8 cellular contexts compared by ENCODE assay signal in genomic region chr9:131739192-131739961, GRCh38. TPM values are rescaled to one million over a fixed set of nuclear protein-coding genes. Genes with fewer than 3 reads are reported as not detected.
DNase-seq lines count a peak whose midpoint lies in the region; ATAC-seq and TF ChIP-seq lines count a peak whose summit lies in the region.

No MANE protein-coding gene starts in this region.

- peak overlapping the region; percentile 68 for H3K9ac ChIP-seq in PC-3 (ENCODE audit: low read length)
- peak overlapping the region; percentile 93 for H3K9ac ChIP-seq in adipocyte (ENCODE audit: low read length)

- H3K27ac ChIP-seq in HEK293 (ENCODE audit: extremely low read depth, low read depth, low read length): peak overlapping the region; percentile 85
- H3K27ac ChIP-seq in PC-3 (ENCODE audit: low read length): peak overlapping the region; percentile 20; the same call in 1 of the 2 replicates
- peak overlapping the region; percentile 60 to 73 for H3K27ac ChIP-seq in right atrium auricular region

- peaks cover 45% of the 10 kb centered on the region for H3K79me2 ChIP-seq in PC-3 (ENCODE audit: low read length)

- peak overlapping the region; percentile 35; the same call in 1 of the 2 replicates for H2AFZ ChIP-seq in PC-3 (ENCODE audit: low read length)

- CTCF ChIA-PET in HEK293 (lab: Yijun Ruan, JAX): interaction anchor here (0.5 to 9.6 kb wide), 42 partner anchors 10 to 673 kb away, joined by 3 to 193 read pairs (median 4); no protein-coding TSS in a partner anchor
- CTCF ChIA-PET in PC-3 (lab: Charles Lee): interaction anchor here (0.7 kb wide), 1 partner anchor 61 kb away, joined by 3 read pairs; no protein-coding TSS in a partner anchor

- H3K4me3 ChIP-seq in GM08714 (ENCODE audit: low read length) (peak overlapping the region; percentile 78), HEK293 (ENCODE audit: low read depth, low read length) (peak overlapping the region; percentile 51), PC-3 (ENCODE audit: low read length) (peak overlapping the region; percentile 87), adipocyte (ENCODE audit: low read length) (peak overlapping the region; percentile 97), right atrium auricular region (peak overlapping the region; percentile 55 to 58), retinal pigment epithelial cell (ENCODE audit: low read length) (peak overlapping the region; percentile 74)

- peak overlapping the region; percentile 97 for H3K4me2 ChIP-seq in PC-3 (ENCODE audit: low read length)

- H3K9me3 ChIP-seq in HEK293 (ENCODE audit: control insufficient read depth, insufficient read depth, low read depth, low read length) (no peaks in the 10 kb centered on the region), PC-3 (ENCODE audit: low read length) (no peaks in the 10 kb centered on the region), adipocyte (ENCODE audit: control insufficient read depth, low read length) (no peaks in the 10 kb centered on the region), right atrium auricular region (no peaks in the 10 kb centered on the region)

- H3F3A ChIP-seq in PC-3 (ENCODE audit: low read length, unreplicated experiment): peaks cover 7% of the 10 kb centered on the region

- H3K27me3 ChIP-seq in PC-3 (ENCODE audit: low read length) (no peaks in the 10 kb centered on the region), adipocyte (replicated peaks; ENCODE audit: control insufficient read depth, insufficient read depth, low read length) (no peaks in the 10 kb centered on the region), right atrium auricular region (no peaks in the 10 kb centered on the region)

- DNase-seq in PC-3 (peak; percentile 29), adipocyte (ENCODE audit: low read depth) (peak; percentile 72), right atrium auricular region (ENCODE audit: low spot score) (no peak), retinal pigment epithelial cell (ENCODE audit: low read depth) (no peak), NCI-H187 treated with DMSO at 0.1 percent for 48 hours (lab: John Stamatoyannopoulos, UW) (no peak), putamen (ENCODE audit: low spot score) (no peak)

- H3K36me3 ChIP-seq in HEK293 (ENCODE audit: control insufficient read depth in 2 of 2, insufficient read depth in 1 of 2, low read length in 2 of 2) (no peaks in the 10 kb centered on the region), PC-3 (ENCODE audit: low read depth, low read length) (no peaks in the 10 kb centered on the region), adipocyte (ENCODE audit: control insufficient read depth, insufficient read depth, low read length, severe bottlenecking) (no peaks in the 10 kb centered on the region), right atrium auricular region (no peaks in the 10 kb centered on the region)

- no peak for TF ChIP-seq CTCF in HEK293 (tag by site-specific recombination; IDR thresholded peaks at IDR 0.05)
- TF ChIP-seq CTCF in PC-3 (conservative IDR thresholded peaks at IDR 0.05; ENCODE audit: low read depth, low read length): no peak
- no peak for TF ChIP-seq CTCF in right atrium auricular region (IDR thresholded peaks at IDR 0.05)
- TF ChIP-seq CTCF in retinal pigment epithelial cell (conservative IDR thresholded peaks at IDR 0.05; ENCODE audit: low read depth, low read length): no peak

- BruUV-seq in PC-3 (replicated peaks; lab: Mats Ljungman, UMichigan): no TSS peak

- H3K4me1 ChIP-seq in HEK293 (ENCODE audit: control insufficient read depth, insufficient read depth, low read length) (peaks cover 13% of the 10 kb centered on the region), PC-3 (ENCODE audit: insufficient read depth, low read length) (peaks cover 32% of the 10 kb centered on the region), adipocyte (ENCODE audit: control insufficient read depth, insufficient read depth, low read length) (peaks cover 36% of the 10 kb centered on the region), right atrium auricular region (peaks cover 0 to 53% of the 10 kb centered on the region in 2 donors)

- intact Hi-C loops in PC-3 (cut with micrococcal nuclease): loop anchor here (2.0 to 5.0 kb wide), 2 partner anchors 71 to 132 kb away; no protein-coding TSS in a partner anchor

- peaks cover 18% of the 10 kb centered on the region; the same call in 1 of the 2 replicates for H4K20me1 ChIP-seq in PC-3 (ENCODE audit: low read length)

- ATAC-seq in PC-3: peak; percentile 42

- POLR2A ChIA-PET in HEK293 (lab: Yijun Ruan, JAX): interaction anchor here (0.8 to 1.6 kb wide), 6 partner anchors 20 to 148 kb away, joined by 3 to 6 read pairs (median 4); no protein-coding TSS in a partner anchor
- POLR2A ChIA-PET in PC-3 (lab: Charles Lee; ENCODE audit: unreplicated experiment): no interaction called here

- H3K9me2 ChIP-seq in PC-3 (replicated peaks; ENCODE audit: low read length): no peaks in the 10 kb centered on the region

TF ChIP-seq in HEK293, 187 proteins besides CTCF, POLR2A, EP300 and RAD21:
- TF ChIP-seq HOXA7 (CRISPR knock-in tag; IDR thresholded peaks at IDR 0.05; ENCODE audit: borderline replicate concordance) (no peak), ZBTB8A (tag by site-specific recombination; IDR thresholded peaks at IDR 0.05) (peak; percentile 40; the same call in 1 of the 2 replicates), ZNF335 (tag by site-specific recombination; conservative IDR thresholded peaks at IDR 0.05) (peak; percentile 47; the same call in 1 of the 2 replicates), OSR2 (tag by site-specific recombination; IDR thresholded peaks at IDR 0.05) (no peak), ZBTB26 (tag by site-specific recombination; optimal IDR thresholded peaks at IDR 0.05) (peak; percentile 58), PATZ1 (tag by site-specific recombination; IDR thresholded peaks at IDR 0.05) (0 out of 2 replicates have a peak, but pooled peaks have one; percentile 44), ZBTB17 (tag by site-specific recombination; IDR thresholded peaks at IDR 0.05) (peak; percentile 54), ZBTB20 (tag by site-specific recombination; IDR thresholded peaks at IDR 0.05) (peak; percentile 73; the same call in 1 of the 2 replicates), ZNF398 (tag by site-specific recombination; IDR thresholded peaks at IDR 0.05) (peak; percentile 76), ZNF629 (tag by site-specific recombination; IDR thresholded peaks at IDR 0.05) (0 out of 2 replicates have a peak, but pooled peaks have one; percentile 13)

RNA-seq across cellular contexts. Expression of gene RAPGEF1, which starts 0.5 kb away (rescaled TPM):
- total RNA-seq in PC-3 (2014; rRNA removed): 25.2 and 38.0 TPM in 2 replicates
- total RNA-seq in right atrium auricular region: 10 to 100 TPM; 59.5 to 65.1 TPM

Comparison
In these comparisons a context has a peak if more than half of its experiments do, and no peak if none do; other contexts are left out.
1. H3K27ac ChIP-seq: peak in every context shown above with its lines; median percentile 85 in HEK293; 66 in right atrium auricular region; 20 in PC-3.
2. DNase-seq: peak in PC-3 (single experiment) and adipocyte (single experiment); none in right atrium auricular region (single experiment), retinal pigment epithelial cell (single experiment), NCI-H187 treated with DMSO at 0.1 percent for 48 hours (single experiment) and putamen (single experiment).
3. Peak in every context shown above with its lines, with median percentiles within 50 percentile points of each other: H3K4me3 ChIP-seq.